ENCODE assay signal across 9 cellular contexts in genomic region chr2:121903037-121903689, GRCh38.
DNase-seq lines count a peak whose midpoint lies in the region; ATAC-seq and TF ChIP-seq lines count a peak whose summit lies in the region.
"Had no signal": no experiment of that assay in that cellular context is flagged by ENCODE, and none has a peak within 500 bp of the region (broad histone marks: within the 10 kb centered on the region; RNA-seq: fewer than 3 reads in every experiment).

No MANE protein-coding gene starts in this region.

- H3K9me3 Mint-ChIP-seq in Calu3 (ENCODE audit: low read depth, unreplicated experiment): no peaks in the 10 kb centered on the region

- intact Hi-C loops in Calu3 (cut with micrococcal nuclease; ENCODE audit: unreplicated experiment): no loop called here

- peaks cover 1% of the 10 kb centered on the region for H3K4me1 ChIP-seq in mesenchymal stem cell (ENCODE audit: control insufficient read depth, insufficient read depth, low read depth, low read length)

- no peak overlapping the region for H4K91ac ChIP-seq in mesenchymal stem cell (ENCODE audit: low read length)

- H2BK12ac ChIP-seq in mesenchymal stem cell (ENCODE audit: low read length in 2 of 2): no peak overlapping the region

- WGBS in mesenchymal stem cell: 77% methylated on average over 13 of the region's 14 CpGs

- peaks cover 80% of the 10 kb centered on the region for H3K27me3 Mint-ChIP-seq in Calu3 (ENCODE audit: unreplicated experiment)

- TF ChIP-seq POLR2A in erythroblast (IDR thresholded peaks at IDR 0.05; ENCODE audit: low read length): no peak

- H3K4ac ChIP-seq in mesenchymal stem cell (ENCODE audit: low read depth in 1 of 2, low read length in 2 of 2): no peak overlapping the region

- no peak overlapping the region for H3K27ac Mint-ChIP-seq in Calu3 (ENCODE audit: unreplicated experiment)
- H3K27ac Mint-ChIP-seq: T-helper 17 cell had no signal

- no peak overlapping the region for H2AK5ac ChIP-seq in mesenchymal stem cell (ENCODE audit: low read length, severe bottlenecking)

- H3K4me1 Mint-ChIP-seq in Calu3 (ENCODE audit: low read depth, unreplicated experiment): no peaks in the 10 kb centered on the region

- H3K18ac ChIP-seq in mesenchymal stem cell (ENCODE audit: low read depth in 1 of 2, low read length in 2 of 2): no peak overlapping the region

- H3K27ac ChIP-seq in mesenchymal stem cell (ENCODE audit: low read length, poor library complexity, severe bottlenecking): no peak overlapping the region

- no peak overlapping the region for H3K14ac ChIP-seq in mesenchymal stem cell (ENCODE audit: low read length in 2 of 2)

- H2BK120ac ChIP-seq in mesenchymal stem cell (ENCODE audit: low read depth, low read length): no peak overlapping the region

- BruUV-seq in Calu3 (replicated peaks; lab: Mats Ljungman, UMichigan): no TSS peak

- H3K36me3 ChIP-seq in mesenchymal stem cell (ENCODE audit: control insufficient read depth in 1 of 2, insufficient read depth in 2 of 2, low read depth in 1 of 2, low read length in 2 of 2): no peaks in the 10 kb centered on the region

- TF ChIP-seq CTCF in Calu3 (IDR thresholded peaks at IDR 0.05; ENCODE audit: unreplicated experiment): no peak

- DNase-seq in COLO668 (lab: John Stamatoyannopoulos, UW; ENCODE audit: unreplicated experiment): peak; percentile 57
- peak; percentile 30 for DNase-seq in HT1080 (ENCODE audit: low read depth)
- DNase-seq in SW480 (ENCODE audit: low spot score): peak; percentile 14
- no peak for DNase-seq in mesenchymal stem cell
- no peak for DNase-seq in erythroblast (lab: John Stamatoyannopoulos, UW)
- no peak for DNase-seq in Calu3
- DNase-seq in GM19240 (ENCODE audit: insufficient read length, low spot score): no peak
- DNase-seq: T-helper 17 cell had no signal

- peaks cover 0 to 44% of the 10 kb centered on the region in 2 experiments for H3K27me3 ChIP-seq in mesenchymal stem cell (ENCODE audit: control insufficient read depth in 1 of 2, insufficient read depth in 1 of 2, low read length in 2 of 2)

- H2BK15ac ChIP-seq in mesenchymal stem cell (ENCODE audit: low read depth, poor library complexity, severe bottlenecking): no peak overlapping the region

- CTCF ChIA-PET in Calu3 (lab: Charles Lee): no interaction called here

- H2BK5ac ChIP-seq in mesenchymal stem cell (ENCODE audit: low read depth, low read length, poor library complexity, severe bottlenecking): no peak overlapping the region

- H3K23ac ChIP-seq in mesenchymal stem cell (ENCODE audit: low read length in 2 of 2): no peak overlapping the region

- H3K79me1 ChIP-seq in mesenchymal stem cell (replicated peaks; ENCODE audit: low read length, poor library complexity, severe bottlenecking): no peaks in the 10 kb centered on the region

- peak overlapping the region in 1 of 2 experiments; percentile 63 for H3K4me3 ChIP-seq in mesenchymal stem cell (ENCODE audit: insufficient read depth in 1 of 2, low read depth in 1 of 2, low read length in 2 of 2)

- no peak overlapping the region for H4K8ac ChIP-seq in mesenchymal stem cell (ENCODE audit: low read length)

- no peak for ATAC-seq in HG02981 (IDR thresholded peaks at IDR 0.05; ENCODE audit: unreplicated experiment)
- ATAC-seq: T-helper 17 cell had no signal

- no peak overlapping the region for H3K4me3 Mint-ChIP-seq in Calu3 (ENCODE audit: low read depth, unreplicated experiment)
- H3K4me3 Mint-ChIP-seq: T-helper 17 cell had no signal

- peak overlapping the region; percentile 64 for H3K9ac ChIP-seq in mesenchymal stem cell (ENCODE audit: low read length)

- no peak overlapping the region for H3K4me2 ChIP-seq in mesenchymal stem cell (ENCODE audit: low read length, poor library complexity, severe bottlenecking)

- no peaks in the 10 kb centered on the region for H3K9me3 ChIP-seq in mesenchymal stem cell (ENCODE audit: control insufficient read depth, low read length)

- no peaks in the 10 kb centered on the region for H3K36me3 Mint-ChIP-seq in Calu3 (ENCODE audit: insufficient read depth, unreplicated experiment)

- no peak overlapping the region for H2AFZ ChIP-seq in mesenchymal stem cell (ENCODE audit: low read depth, low read length)

Comparison
In these comparisons a context has a peak if more than half of its experiments do, and no peak if none do; other contexts are left out.
1. DNase-seq: peak in COLO668 (single experiment), HT1080 (single experiment) and SW480 (single experiment); none in mesenchymal stem cell (single experiment), erythroblast (0 of 2), Calu3 (single experiment) and GM19240 (single experiment).